Comparison of ENCODE assay signal across 12 cellular contexts in genomic region chr15:90376789-90377188, GRCh38. TPM values are rescaled to one million over a fixed set of nuclear protein-coding genes. Genes with fewer than 3 reads are reported as not detected.
DNase-seq lines count a peak whose midpoint lies in the region; ATAC-seq, FAIRE-seq and TF ChIP-seq lines count a peak whose summit lies in the region.
"Had no signal": no experiment of that assay in that cellular context is flagged by ENCODE, and none has a peak within 500 bp of the region (broad histone marks: within the 10 kb centered on the region; RNA-seq: fewer than 3 reads in every experiment).

No MANE protein-coding gene starts in this region.

- H3K4me1 ChIP-seq in small intestine (ENCODE audit: control insufficient read depth in 2 of 2, insufficient read depth in 1 of 2, low read depth in 1 of 2, low read length in 1 of 2), result no peaks in the 10 kb centered on the region
- no peaks in the 10 kb centered on the region for H3K4me1 ChIP-seq in smooth muscle cell (ENCODE audit: low read depth)
- H3K4me1 ChIP-seq: parathyroid adenoma had no signal

- intact Hi-C loops in CD14-positive monocyte (cut with micrococcal nuclease), result no loop called here

- no peaks in the 10 kb centered on the region for H3F3A ChIP-seq in smooth muscle cell (ENCODE audit: low read depth)

- H3K27ac Mint-ChIP-seq in CD14-positive monocyte (peak overlapping the region in 5 of 7 donors; percentile 0 to 88 (median 75)), T-cell (peak overlapping the region; percentile 66 to 83)

- peak overlapping the region in 1 of 2 donors; percentile 63 for H3K4me3 Mint-ChIP-seq in CD14-positive monocyte
- H3K4me3 Mint-ChIP-seq in T-cell, result peak overlapping the region; percentile 25 to 68 (median 26)

- H3K9me3 ChIP-seq in small intestine (ENCODE audit: control insufficient read depth, low read depth), result no peaks in the 10 kb centered on the region
- H3K9me3 ChIP-seq in smooth muscle cell (replicated peaks; ENCODE audit: low read depth), result no peaks in the 10 kb centered on the region

- H3K36me3 Mint-ChIP-seq in CD14-positive monocyte (peaks cover 4 to 7% of the 10 kb centered on the region in 2 donors), T-cell (peaks cover 4% of the 10 kb centered on the region)

- peak; percentile 98 to 99 (median 99) for ATAC-seq in T-cell (replicated peaks in 1 of 4)

- H3K4me3 ChIP-seq in small intestine (ENCODE audit: low read depth in 1 of 2, low read length in 2 of 2) (no peak overlapping the region), smooth muscle cell (no peak overlapping the region)

- DNase-seq in CD14-positive monocyte (ENCODE audit: low spot score), result no peak
- DNase-seq in T-cell, result peak; percentile 28 to 74 (median 60)
- DNase-seq in activated T-helper 9 cell treated with anti-CD3 and anti-CD28 coated beads, Interleukin-2, amount 50 U/mL, for 16 hours (ENCODE audit: low read depth), result peak; percentile 38
- DNase-seq in small intestine, result peak; percentile 59
- no peak for DNase-seq in smooth muscle cell (lab: John Stamatoyannopoulos, UW; ENCODE audit: unreplicated experiment)
- DNase-seq in NCI-H2227 (lab: John Stamatoyannopoulos, UW; ENCODE audit: unreplicated experiment), result no peak
- DNase-seq in AG08396 (ENCODE audit: low spot score), result no peak
- DNase-seq in GM10248 (ENCODE audit: extremely low spot score), result no peak
- DNase-seq: amygdala, NCI-H510A treated with DMSO at 0.1 percent for 48 hours had no signal

- H3K27me3 ChIP-seq in small intestine (ENCODE audit: control insufficient read depth in 2 of 2, insufficient read depth in 2 of 2, low read length in 2 of 2) (no peaks in the 10 kb centered on the region), smooth muscle cell (ENCODE audit: low read depth) (no peaks in the 10 kb centered on the region)

- peaks cover 8 to 27% (median 23%) of the 10 kb centered on the region in 7 donors for H3K9me3 Mint-ChIP-seq in CD14-positive monocyte
- peaks cover 0 to 6% (median 4%) of the 10 kb centered on the region in 3 donors for H3K9me3 Mint-ChIP-seq in T-cell

- H3K27me3 Mint-ChIP-seq in CD14-positive monocyte (ENCODE audit: low read depth in 3 of 3) (peaks cover 3 to 16% (median 9%) of the 10 kb centered on the region in 3 donors), T-cell (no peaks in the 10 kb centered on the region)

- CTCF ChIA-PET in T-cell (lab: Charles Lee), result interaction anchor here (0.5 to 2.2 kb wide), 7 partner anchors 12 to 579 kb away, joined by 3 to 16 read pairs (median 5); partner anchors contain the start of gene IQGAP1 (in 1 of the 2)
- CTCF ChIA-PET in GM10248 (lab: Yijun Ruan, JAX), result interaction anchor here (0.7 to 5.9 kb wide), 4 partner anchors 9 to 57 kb away, joined by 3 to 40 read pairs (median 16); no protein-coding TSS in a partner anchor

- TF ChIP-seq CTCF in CD14-positive monocyte (IDR thresholded peaks at IDR 0.05) (no peak), smooth muscle cell (IDR thresholded peaks at IDR 0.05; ENCODE audit: borderline replicate concordance, insufficient read depth, poor library complexity, severe bottlenecking) (no peak), GM10248 (IDR thresholded peaks at IDR 0.05; ENCODE audit: control extremely low read depth, extremely low read depth, low read depth, missing control alignments) (no peak)

- H3K4me2 ChIP-seq in smooth muscle cell, result no peak overlapping the region

- H4K20me1 ChIP-seq in smooth muscle cell (ENCODE audit: low read depth), result no peaks in the 10 kb centered on the region

- 55 to 85% (median 70%) methylated on average over 6 of the region's 6 CpGs for WGBS in small intestine, 3 donors
- 93% methylated on average over 6 of the region's 6 CpGs for WGBS in smooth muscle cell (ENCODE audit: low lambda C conversion rate)

- FAIRE-seq in small intestine (lab: Jason Lieb, UNC), result no peak
- FAIRE-seq: frontal cortex had no signal

- H2AFZ ChIP-seq in smooth muscle cell (ENCODE audit: low read depth), result no peak overlapping the region
- H2AFZ ChIP-seq: parathyroid adenoma had no signal

- no peaks in the 10 kb centered on the region for H3K79me2 ChIP-seq in smooth muscle cell (ENCODE audit: low read depth)
- H3K79me2 ChIP-seq: parathyroid adenoma had no signal

- H3K36me3 ChIP-seq in small intestine (ENCODE audit: control insufficient read depth in 2 of 2, insufficient read depth in 2 of 2, low read length in 2 of 2), result no peaks in the 10 kb centered on the region
- H3K36me3 ChIP-seq in smooth muscle cell (ENCODE audit: low read depth), result no peaks in the 10 kb centered on the region

- H3K27ac ChIP-seq in small intestine (ENCODE audit: low read depth in 1 of 2, low read length in 1 of 2), result peak overlapping the region in 1 of 2 donors; percentile 12
- no peak overlapping the region for H3K27ac ChIP-seq in smooth muscle cell (ENCODE audit: low read depth)
- H3K27ac ChIP-seq: parathyroid adenoma had no signal

- H3K4me1 Mint-ChIP-seq in CD14-positive monocyte (peaks cover 18% of the 10 kb centered on the region), T-cell (peaks cover 38 to 54% (median 46%) of the 10 kb centered on the region in 3 donors)

- POLR2A ChIA-PET in T-cell (lab: Charles Lee) (interaction anchor here in 1 of 2 donors (0.6 to 1.4 kb wide), 3 partner anchors 11 to 102 kb away, joined by 3 to 5 read pairs (median 3); partner anchors contain the start of gene IQGAP1), GM10248 (lab: Yijun Ruan, JAX) (no interaction called here)

- H3K9ac ChIP-seq in smooth muscle cell (ENCODE audit: low read depth), result no peak overlapping the region
- H3K9ac ChIP-seq: parathyroid adenoma had no signal

RNA-seq across cellular contexts. Expression of gene IQGAP1, which starts 11.3 kb away (rescaled TPM):
- 100 to 1,000 TPM; 207 to 276 TPM for polyA plus RNA-seq in CD14-positive monocyte
- 100 to 1,000 TPM; 125 to 158 (median 127) TPM for total RNA-seq in T-cell
- polyA plus RNA-seq in small intestine, result 10 to 100 TPM; 54.3 to 77.9 (median 61.7) TPM
- total RNA-seq in smooth muscle cell, result 184 and 185 TPM in 2 replicates
- 59.3 and 80.8 TPM in 2 replicates for polyA plus RNA-seq in smooth muscle cell

RNA-seq across cellular contexts. Expression of gene ZNF774, which starts 24.7 kb away (rescaled TPM):
- under 1 TPM in 1 of 2 donors, not detected in 1; 0.12 TPM for polyA plus RNA-seq in CD14-positive monocyte
- total RNA-seq in T-cell, result under 1 TPM; 0.61 to 0.85 (median 0.70) TPM
- 1 to 10 TPM in 2 of 3 donors, under 1 TPM in 1; 0.89 to 2.1 (median 1.4) TPM for polyA plus RNA-seq in small intestine
- total RNA-seq in smooth muscle cell, result 0.90 and 2.3 TPM in 2 replicates
- polyA plus RNA-seq in smooth muscle cell, result 0.08 and 1.3 TPM in 2 replicates

Comparison
In these comparisons a context has a peak if more than half of its experiments do, and no peak if none do; other contexts are left out.
1. DNase-seq: peak in T-cell (34 of 34), activated T-helper 9 cell treated with anti-CD3 and anti-CD28 coated beads, Interleukin-2, amount 50 U/mL, for 16 hours (single experiment) and small intestine (single experiment); none in CD14-positive monocyte (single experiment), smooth muscle cell (single experiment), NCI-H2227 (single experiment), AG08396 (single experiment) and GM10248 (single experiment).